Comparison of ENCODE assay signal across 8 cellular contexts in genomic region chr3:15860014-15860934, GRCh38.
A peak's percentile ranks its signal among the peaks of the same experiment; 100 is the strongest.
DNase-seq lines count a peak whose midpoint lies in the region; ATAC-seq, FAIRE-seq and TF ChIP-seq lines count a peak whose summit lies in the region.

No MANE protein-coding gene starts in this region.

- peak; percentile 75 for FAIRE-seq in GM12891 (lab: Jason Lieb, UNC)

- no peaks in the 10 kb centered on the region for H3K9me3 ChIP-seq in ectodermal cell (ENCODE audit: control insufficient read depth, low read length)

- TF ChIP-seq POLR2A in GM12891 (IDR thresholded peaks at IDR 0.05; ENCODE audit: low read depth, low read length), result no peak

- H3K27ac ChIP-seq in 22Rv1 (peak overlapping the region; percentile 97), ectodermal cell (ENCODE audit: insufficient read depth, low read depth, low read length, poor library complexity, severe bottlenecking) (peak overlapping the region; percentile 69)

- WGBS in ectodermal cell, 2 experiments, result 10 to 13% methylated on average over 53 to 55 of the region's 55 CpGs

- peaks cover 6% of the 10 kb centered on the region for H3K4me1 ChIP-seq in ectodermal cell (ENCODE audit: control insufficient read depth, insufficient read depth, low read length)

- TF ChIP-seq CTCF in 22Rv1 (IDR thresholded peaks at IDR 0.05), result no peak

- H3K4me3 ChIP-seq in ectodermal cell (ENCODE audit: insufficient read depth, low read depth, low read length), result peak overlapping the region; percentile 53

- peak; percentile 49 for ATAC-seq in HG02623 (IDR thresholded peaks at IDR 0.05; ENCODE audit: unreplicated experiment)

- no peaks in the 10 kb centered on the region for H3K36me3 ChIP-seq in ectodermal cell (ENCODE audit: control insufficient read depth, insufficient read depth, low read length)

- peaks cover 8% of the 10 kb centered on the region for H3K27me3 ChIP-seq in ectodermal cell (ENCODE audit: control insufficient read depth, insufficient read depth, low read length, poor library complexity, severe bottlenecking)

- no peak for DNase-seq in GM12891 (ENCODE audit: insufficient read length, low spot score)
- DNase-seq in NCI-H1048 (lab: John Stamatoyannopoulos, UW), result peak; percentile 62
- peak; percentile 33 for DNase-seq in UCSD-AML1 (lab: John Stamatoyannopoulos, UW; ENCODE audit: unreplicated experiment)
- peak; percentile 5 to 21 for DNase-seq in lung microvascular endothelial cell (ENCODE audit: low read depth in 2 of 2)
- peak; percentile 68 for DNase-seq in stimulated activated CD8-positive, alpha-beta memory T cell treated with anti-CD3 and anti-CD28 coated beads, Interleukin-4, amount 100 ng/mL, for 48 hours

TF ChIP-seq in GM12891, 5 proteins besides CTCF, POLR2A, EP300 and RAD21:
- TF ChIP-seq POLR2AphosphoS5 (IDR thresholded peaks at IDR 0.05; ENCODE audit: low read depth, low read length) (no peak), SPI1 (IDR thresholded peaks at IDR 0.05; ENCODE audit: low read depth, low read length) (no peak), POU2F2 (IDR thresholded peaks at IDR 0.05; ENCODE audit: low read depth, low read length) (no peak), PAX5 (IDR thresholded peaks at IDR 0.05; ENCODE audit: insufficient read depth, low read length, severe bottlenecking) (no peak), TAF1 (IDR thresholded peaks at IDR 0.05; ENCODE audit: low read depth, low read length) (no peak)
